8 cellular contexts compared by ENCODE assay signal in the genomic region with DNA sequence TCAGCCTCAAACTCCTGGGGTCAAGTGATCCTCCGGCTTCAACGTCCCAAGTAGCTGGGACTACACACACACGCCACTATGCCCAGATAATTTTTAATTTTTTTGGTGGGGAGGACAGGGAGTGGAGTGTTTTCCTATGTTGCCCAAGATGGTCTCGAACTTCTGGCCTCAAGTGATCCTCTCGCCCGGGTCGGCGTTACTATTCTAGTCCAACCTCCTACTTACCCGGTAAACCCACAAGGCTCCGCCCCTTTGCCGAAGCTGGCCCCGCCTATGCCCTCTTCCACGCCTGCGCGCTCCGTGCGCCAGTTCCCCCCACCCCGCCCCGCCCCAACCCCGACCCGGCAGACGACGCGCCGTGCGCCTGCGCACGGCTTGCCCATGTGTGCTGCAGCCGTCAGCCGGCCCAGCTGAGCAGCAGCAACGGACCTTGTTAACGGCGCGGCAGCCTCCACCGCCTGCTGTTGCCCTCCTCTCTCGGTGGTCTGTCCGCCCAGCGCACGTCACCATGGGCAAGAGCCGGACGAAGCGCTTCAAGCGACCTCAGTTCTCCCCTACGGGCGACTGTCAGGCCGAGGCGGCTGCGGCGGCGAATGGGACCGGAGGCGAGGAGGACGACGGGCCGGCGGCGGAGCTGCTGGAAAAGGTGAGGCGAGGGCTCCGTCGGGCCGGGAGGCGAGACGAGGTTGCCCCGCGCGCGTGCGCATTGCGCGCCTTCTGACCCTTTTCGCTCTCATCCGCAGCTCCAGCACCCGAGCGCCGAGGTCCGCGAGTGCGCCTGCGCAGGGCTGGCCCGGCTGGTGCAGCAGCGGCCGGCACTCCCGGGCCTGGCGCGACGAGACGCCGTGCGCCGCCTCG. TPM values are rescaled to one million over a fixed set of nuclear protein-coding genes. Genes with fewer than 3 reads are reported as not detected.
DNase-seq lines count a peak whose midpoint lies in the region; ATAC-seq and FAIRE-seq lines count a peak whose summit lies in the region.

A gene with protein sequence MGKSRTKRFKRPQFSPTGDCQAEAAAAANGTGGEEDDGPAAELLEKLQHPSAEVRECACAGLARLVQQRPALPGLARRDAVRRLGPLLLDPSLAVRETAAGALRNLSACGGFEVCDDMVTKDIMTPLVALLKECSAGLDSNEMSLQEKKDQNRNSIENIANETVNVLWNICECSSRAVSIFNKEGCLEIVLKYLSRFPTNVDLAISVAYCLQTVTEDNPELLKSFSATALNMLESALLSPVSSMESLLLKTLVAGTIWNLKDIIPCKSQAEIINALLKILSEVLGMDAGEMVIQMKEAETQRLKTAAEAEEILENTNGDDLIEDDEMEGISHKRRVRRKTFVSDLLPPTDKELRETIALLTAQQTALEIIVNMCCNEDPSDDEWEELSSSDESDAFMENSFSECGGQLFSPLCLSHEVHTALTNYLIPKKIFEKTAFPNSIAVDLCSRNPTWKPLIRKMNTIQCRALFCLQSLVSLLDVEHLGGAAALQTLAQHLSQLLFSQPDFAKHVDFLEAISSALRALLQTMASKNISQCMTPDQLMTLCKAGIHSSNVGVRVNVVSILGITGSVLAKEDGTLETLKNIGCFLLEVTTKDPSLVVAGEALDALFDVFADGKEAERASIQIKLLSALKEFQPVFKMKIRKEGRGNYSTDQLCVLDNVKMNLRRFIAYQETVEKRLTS (plus strand): TSS at position 347 of the 858 bp plus-strand sequence. CDS start 162 bp downstream, at position 509.

- ATAC-seq in GM21786 (IDR thresholded peaks at IDR 0.05; ENCODE audit: unreplicated experiment) (peak; percentile 75), naive B cell (ENCODE audit: low read depth in 2 of 2) (peak; percentile 82)
- ATAC-seq in activated T-cell treated with anti-CD3 and anti-CD28 coated beads, Interleukin-2, amount 50 U/mL, for 72 hours (replicated peaks in 1 of 2): peak; percentile 88 to 89
- peak; percentile 93 for ATAC-seq in stimulated activated effector memory CD8-positive, alpha-beta T cell treated with anti-CD3 and anti-CD28 coated beads, Interleukin-12 subunit alpha, Interleukin-12 subunit beta, amount 100 ng/mL, for 72 hours

- H3K36me3 Mint-ChIP-seq in activated T-cell treated with anti-CD3 and anti-CD28 coated beads, Interleukin-2, amount 50 U/mL, for 72 hours (ENCODE audit: insufficient read depth in 2 of 2): peaks cover 0 to 8% of the 10 kb centered on the region in 2 donors
- peaks cover 4 to 8% of the 10 kb centered on the region in 2 donors for H3K36me3 Mint-ChIP-seq in naive B cell
- H3K36me3 Mint-ChIP-seq in stimulated activated effector memory CD8-positive, alpha-beta T cell treated with anti-CD3 and anti-CD28 coated beads, Interleukin-12 subunit alpha, Interleukin-12 subunit beta, amount 100 ng/mL, for 72 hours: peaks cover 34% of the 10 kb centered on the region

- H3K9me3 ChIP-seq in KOPT-K1 (ENCODE audit: insufficient read depth, low read length, poor library complexity, severe bottlenecking): no peaks in the 10 kb centered on the region

- no peak for FAIRE-seq in RCC 7860 (lab: Jason Lieb, UNC)

- peak within 1 kb of the TSS; percentile 86 to 87 for H3K4me3 Mint-ChIP-seq in activated T-cell treated with anti-CD3 and anti-CD28 coated beads, Interleukin-2, amount 50 U/mL, for 72 hours
- H3K4me3 Mint-ChIP-seq in naive B cell: peak within 1 kb of the TSS; percentile 87 to 95 (median 92)
- peak within 1 kb of the TSS; percentile 73 for H3K4me3 Mint-ChIP-seq in stimulated activated effector memory CD8-positive, alpha-beta T cell treated with anti-CD3 and anti-CD28 coated beads, Interleukin-12 subunit alpha, Interleukin-12 subunit beta, amount 100 ng/mL, for 72 hours

- peak within 1 kb of the TSS; percentile 82 for H3K27ac ChIP-seq in KOPT-K1 (ENCODE audit: low read depth, low read length, poor library complexity, severe bottlenecking)

- no peaks in the 10 kb centered on the region for H3K27me3 Mint-ChIP-seq in activated T-cell treated with anti-CD3 and anti-CD28 coated beads, Interleukin-2, amount 50 U/mL, for 72 hours (ENCODE audit: low read depth)
- no peaks in the 10 kb centered on the region for H3K27me3 Mint-ChIP-seq in naive B cell

- no peaks in the 10 kb centered on the region for H3K9me3 Mint-ChIP-seq in activated T-cell treated with anti-CD3 and anti-CD28 coated beads, Interleukin-2, amount 50 U/mL, for 72 hours
- H3K9me3 Mint-ChIP-seq in naive B cell: no peaks in the 10 kb centered on the region
- no peaks in the 10 kb centered on the region for H3K9me3 Mint-ChIP-seq in stimulated activated effector memory CD8-positive, alpha-beta T cell treated with anti-CD3 and anti-CD28 coated beads, Interleukin-12 subunit alpha, Interleukin-12 subunit beta, amount 100 ng/mL, for 72 hours

- H3K27ac Mint-ChIP-seq in activated T-cell treated with anti-CD3 and anti-CD28 coated beads, Interleukin-2, amount 50 U/mL, for 72 hours: peak within 1 kb of the TSS; percentile 88
- peak within 1 kb of the TSS; percentile 61 to 94 (median 86) for H3K27ac Mint-ChIP-seq in naive B cell
- peak within 1 kb of the TSS; percentile 84 for H3K27ac Mint-ChIP-seq in stimulated activated effector memory CD8-positive, alpha-beta T cell treated with anti-CD3 and anti-CD28 coated beads, Interleukin-12 subunit alpha, Interleukin-12 subunit beta, amount 100 ng/mL, for 72 hours

- DNase-seq in DMS79 (lab: John Stamatoyannopoulos, UW) (peak; percentile 54), RCC 7860 (ENCODE audit: low spot score) (peak; percentile 85), fibroblast of gingiva (ENCODE audit: low read depth) (peak; percentile 92), naive B cell (peak; percentile 90)
- peak; percentile 96 to 97 for DNase-seq in activated T-cell treated with anti-CD3 and anti-CD28 coated beads, Interleukin-2, amount 50 U/mL, for 72 hours
- peak; percentile 90 to 98 for DNase-seq in stimulated activated effector memory CD8-positive, alpha-beta T cell treated with anti-CD3 and anti-CD28 coated beads, Interleukin-12 subunit alpha, Interleukin-12 subunit beta, amount 100 ng/mL, for 72 hours (ENCODE audit: low spot score in 2 of 2)

- peaks cover 44% of the 10 kb centered on the region for H3K4me1 Mint-ChIP-seq in activated T-cell treated with anti-CD3 and anti-CD28 coated beads, Interleukin-2, amount 50 U/mL, for 72 hours (ENCODE audit: low read depth)
- peaks cover 25 to 31% (median 27%) of the 10 kb centered on the region in 3 donors for H3K4me1 Mint-ChIP-seq in naive B cell
- peaks cover 37% of the 10 kb centered on the region for H3K4me1 Mint-ChIP-seq in stimulated activated effector memory CD8-positive, alpha-beta T cell treated with anti-CD3 and anti-CD28 coated beads, Interleukin-12 subunit alpha, Interleukin-12 subunit beta, amount 100 ng/mL, for 72 hours

- H3K36me3 ChIP-seq in KOPT-K1 (ENCODE audit: insufficient read depth, low read length): peaks cover 32% of the 10 kb centered on the region

RNA-seq across cellular contexts. Expression of the gene that starts here (rescaled TPM):
- total RNA-seq in activated T-cell treated with anti-CD3 and anti-CD28 coated beads, Interleukin-2, amount 50 U/mL, for 72 hours: 10 to 100 TPM; 19.5 to 19.6 TPM
- 1 to 10 TPM; 2.3 to 5.7 (median 4.1) TPM for polyA plus RNA-seq in naive B cell (ENCODE audit: low read depth in 6 of 6)

Comparison
In these comparisons a context has a peak if more than half of its experiments do, and no peak if none do; other contexts are left out.
1. Peak in every context shown above with its lines: DNase-seq, ATAC-seq and H3K27ac ChIP-seq.